In genomic region chr22:31062566-31063230, GRCh38 we compare ENCODE assay signal across 16 cellular contexts. TPM values are rescaled to one million over a fixed set of nuclear protein-coding genes. Genes with fewer than 3 reads are reported as not detected.
DNase-seq lines count a peak whose midpoint lies in the region; ATAC-seq and TF ChIP-seq lines count a peak whose summit lies in the region.
"Had no signal": no experiment of that assay in that cellular context is flagged by ENCODE, and none has a peak within 500 bp of the region (broad histone marks: within the 10 kb centered on the region; RNA-seq: fewer than 3 reads in every experiment).

No MANE protein-coding gene starts in this region.

- no peaks in the 10 kb centered on the region for H3K9me2 ChIP-seq in Karpas-422 (replicated peaks; ENCODE audit: insufficient read depth, low read length)

- H2AFZ ChIP-seq in Karpas-422 (ENCODE audit: low read length) = peak overlapping the region; percentile 73

- H3K4me2 ChIP-seq in Karpas-422 (ENCODE audit: low read depth, low read length, poor library complexity, severe bottlenecking) = peak overlapping the region; percentile 78

- H3K9me3 ChIP-seq in Karpas-422 (ENCODE audit: low read length) (no peaks in the 10 kb centered on the region), SJCRH30 (replicated peaks) (no peaks in the 10 kb centered on the region), vagina (no peaks in the 10 kb centered on the region)
- H3K9me3 ChIP-seq: HAP-1 had no signal

- no peak for TF ChIP-seq CTCF in foreskin keratinocyte (conservative IDR thresholded peaks at IDR 0.05)
- TF ChIP-seq CTCF in vagina (IDR thresholded peaks at IDR 0.05) = no peak

- peak overlapping the region; percentile 77 for H3K9ac ChIP-seq in Karpas-422 (ENCODE audit: low read length)

- TF ChIP-seq POLR2A in vagina (IDR thresholded peaks at IDR 0.05) = no peak

- H3K4me3 ChIP-seq in Karpas-422 (ENCODE audit: low read length) (0 out of 2 replicates have a peak overlapping the region, but pooled peaks have one; percentile 84), SJCRH30 (no peak overlapping the region; the same call in 1 of the 2 replicates), vagina (no peak overlapping the region)
- H3K4me3 ChIP-seq: HAP-1 had no signal

- intact Hi-C loops in vagina (cut with DNase I) = no loop called here

- H3K4me1 ChIP-seq in Karpas-422 (ENCODE audit: low read length) = peaks cover 24% of the 10 kb centered on the region
- H3K4me1 ChIP-seq in SJCRH30 = peaks cover 11% of the 10 kb centered on the region
- peaks cover 9% of the 10 kb centered on the region for H3K4me1 ChIP-seq in foreskin keratinocyte
- H3K4me1 ChIP-seq in vagina = peaks cover 12% of the 10 kb centered on the region
- H3K4me1 ChIP-seq: HAP-1 had no signal

- H4K20me1 ChIP-seq in Karpas-422 (ENCODE audit: insufficient read depth, low read depth, low read length) = no peaks in the 10 kb centered on the region

- no peaks in the 10 kb centered on the region for H3K36me3 ChIP-seq in Karpas-422 (ENCODE audit: insufficient read depth, low read length)
- no peaks in the 10 kb centered on the region for H3K36me3 ChIP-seq in SJCRH30
- H3K36me3 ChIP-seq in vagina = no peaks in the 10 kb centered on the region
- H3K36me3 ChIP-seq: HAP-1 had no signal

- peak overlapping the region; percentile 87 for H3K27ac ChIP-seq in Karpas-422 (ENCODE audit: low read length)
- peak overlapping the region; percentile 86 for H3K27ac ChIP-seq in SJCRH30
- H3K27ac ChIP-seq in foreskin keratinocyte = peak overlapping the region; percentile 8
- H3K27ac ChIP-seq in vagina = peak overlapping the region; percentile 52

- H3K27me3 ChIP-seq in Karpas-422 (ENCODE audit: low read length) (no peaks in the 10 kb centered on the region), SJCRH30 (no peaks in the 10 kb centered on the region), foreskin keratinocyte (no peaks in the 10 kb centered on the region), vagina (no peaks in the 10 kb centered on the region)

- DNase-seq in Karpas-422 = no peak
- DNase-seq in SJCRH30 = no peak
- peak; percentile 65 to 76 for DNase-seq in foreskin keratinocyte
- DNase-seq in vagina (ENCODE audit: extremely low spot score in 2 of 2) = no peak
- DNase-seq in cerebellum (ENCODE audit: low spot score) = no peak
- DNase-seq: AML-193, DMS79 treated with DMSO at 0.1 percent for 48 hours, KG1, NCI-H1417 treated with DMSO at 0.1 percent for 48 hours, NCI-H187 treated with DMSO at 0.1 percent for 48 hours, NCI-H2171 treated with DMSO at 0.1 percent for 48 hours, NCI-H446 treated with DMSO at 0.1 percent for 48 hours, NCI-H69 had no signal

- H3K79me2 ChIP-seq in Karpas-422 (ENCODE audit: low read length) = peaks cover 12% of the 10 kb centered on the region

- peak; percentile 53 for ATAC-seq in foreskin keratinocyte
- no peak for ATAC-seq in GM21619 (IDR thresholded peaks at IDR 0.05; ENCODE audit: unreplicated experiment)
- ATAC-seq in GM19397 (IDR thresholded peaks at IDR 0.05; ENCODE audit: unreplicated experiment) = no peak

RNA-seq across cellular contexts. Expression of gene SMTN, which starts 18.4 kb away (rescaled TPM):
- total RNA-seq in Karpas-422 (2014; rRNA removed; shearing (Covaris generic); ENCODE audit: low replicate concordance) = 23.5 and 27.9 TPM in 2 replicates
- total RNA-seq in SJCRH30 (2014; rRNA removed; shearing (Covaris generic)) = 33.5 and 34.2 TPM in 2 replicates
- 214 and 236 TPM in 2 replicates for total RNA-seq in foreskin keratinocyte
- 186 and 201 TPM in 2 replicates for polyA plus RNA-seq in foreskin keratinocyte
- 199 TPM for total RNA-seq in vagina
- 17.1 TPM for total RNA-seq in cerebellum

RNA-seq across cellular contexts. Expression of gene SELENOM, which starts 44.7 kb away (rescaled TPM):
- total RNA-seq in Karpas-422 (2014; rRNA removed; shearing (Covaris generic); ENCODE audit: low replicate concordance) = 11.1 and 18.5 TPM in 2 replicates
- total RNA-seq in SJCRH30 (2014; rRNA removed; shearing (Covaris generic)) = 0.24 TPM in 1 of 2 replicates, not detected in the other
- total RNA-seq in foreskin keratinocyte (5.7 and 15.5 TPM in 2 replicates), vagina (941 TPM), cerebellum (11.1 TPM)
- polyA plus RNA-seq in foreskin keratinocyte = 10.7 and 32.2 TPM in 2 replicates

Comparison
In these comparisons a context has a peak if more than half of its experiments do, and no peak if none do; other contexts are left out.
1. DNase-seq: peak in foreskin keratinocyte (2 of 2); none in Karpas-422 (single experiment), SJCRH30 (0 of 2), vagina (0 of 2) and cerebellum (single experiment).
2. H3K27ac ChIP-seq: peak in every context shown above with its lines; median percentile 87 in Karpas-422; 86 in SJCRH30; 52 in vagina; 8 in foreskin keratinocyte.
3. RNA of gene SELENOM, which starts 44.7 kb away (total RNA-seq): 941 TPM in vagina (single experiment); 11.1 TPM in cerebellum (single experiment), 11.1 to 18.5 TPM in Karpas-422, 5.7 to 15.5 TPM in foreskin keratinocyte and 0.24 TPM in SJCRH30; every median in the first group is over 10 times any median in the second.